Comparison of ENCODE assay signal across 7 cellular contexts in genomic region chr12:118404876-118405521, GRCh38. TPM values are rescaled to one million over a fixed set of nuclear protein-coding genes. Genes with fewer than 3 reads are reported as not detected.
DNase-seq lines count a peak whose midpoint lies in the region; ATAC-seq and TF ChIP-seq lines count a peak whose summit lies in the region.

No MANE protein-coding gene starts in this region.

- H3K9me3 ChIP-seq in Karpas-422 (ENCODE audit: low read length) = no peaks in the 10 kb centered on the region
- H3K9me3 ChIP-seq in heart left ventricle = no peaks in the 10 kb centered on the region

- no peak overlapping the region for H3K9ac ChIP-seq in Karpas-422 (ENCODE audit: low read length)

- no peak overlapping the region for H3K4me2 ChIP-seq in Karpas-422 (ENCODE audit: low read depth, low read length, poor library complexity, severe bottlenecking)

- H3K4me3 ChIP-seq in GM12865 (ENCODE audit: low read depth, low read length) (no peak overlapping the region), Karpas-422 (ENCODE audit: low read length) (no peak overlapping the region), heart left ventricle (no peak overlapping the region)

- WGBS in heart left ventricle, 4 donors = 40 to 46% (median 42%) methylated on average over 4 of the region's 4 CpGs

- ATAC-seq in heart left ventricle (peak in 2 of 4 donors; percentile 41 to 53), HG02759 (IDR thresholded peaks at IDR 0.05; ENCODE audit: unreplicated experiment) (no peak)

- H3K4me1 ChIP-seq in Karpas-422 (ENCODE audit: low read length) (no peaks in the 10 kb centered on the region), heart left ventricle (peaks cover 0 to 2% (median 0%) of the 10 kb centered on the region in 12 donors)

- H3K27me3 Mint-ChIP-seq in activated naive CD4-positive, alpha-beta T cell treated with anti-CD3 and anti-CD28 coated beads for 36 hours (ENCODE audit: low read depth) = no peaks in the 10 kb centered on the region

- DNase-seq in GM12865 (ENCODE audit: low read depth) (peak; percentile 58), Karpas-422 (peak; percentile 87), SK-N-DZ (ENCODE audit: low spot score) (peak; percentile 58), heart left ventricle (peak in 4 of 5 donors; percentile 37 to 52 (median 44)), retina (peak; percentile 63)
- DNase-seq in activated naive CD4-positive, alpha-beta T cell treated with anti-CD3 and anti-CD28 coated beads for 36 hours = peak; percentile 81

- H3K27ac ChIP-seq in Karpas-422 (ENCODE audit: low read length) (no peak overlapping the region), heart left ventricle (peak overlapping the region in 1 of 12 donors; percentile 0)

- CTCF ChIA-PET in activated naive CD4-positive, alpha-beta T cell treated with anti-CD3 and anti-CD28 coated beads for 36 hours (lab: Charles Lee) = interaction anchor here (0.6 to 1.6 kb wide), 6 partner anchors 10 to 849 kb away, joined by 3 to 5 read pairs (median 3); no protein-coding TSS in a partner anchor

- no peak overlapping the region for H2AFZ ChIP-seq in Karpas-422 (ENCODE audit: low read length)

- no peaks in the 10 kb centered on the region for H3K9me2 ChIP-seq in Karpas-422 (replicated peaks; ENCODE audit: insufficient read depth, low read length)

- H3K4me1 Mint-ChIP-seq in activated naive CD4-positive, alpha-beta T cell treated with anti-CD3 and anti-CD28 coated beads for 36 hours (ENCODE audit: low read depth) = no peaks in the 10 kb centered on the region

- H3K27me3 ChIP-seq in Karpas-422 (ENCODE audit: low read length) (no peaks in the 10 kb centered on the region), heart left ventricle (no peaks in the 10 kb centered on the region)

- H3K27ac Mint-ChIP-seq in activated naive CD4-positive, alpha-beta T cell treated with anti-CD3 and anti-CD28 coated beads for 36 hours = no peak overlapping the region

- no peaks in the 10 kb centered on the region for H4K20me1 ChIP-seq in Karpas-422 (ENCODE audit: insufficient read depth, low read depth, low read length)

- no peak overlapping the region for H3K4me3 Mint-ChIP-seq in activated naive CD4-positive, alpha-beta T cell treated with anti-CD3 and anti-CD28 coated beads for 36 hours

- H3K9me3 Mint-ChIP-seq in activated naive CD4-positive, alpha-beta T cell treated with anti-CD3 and anti-CD28 coated beads for 36 hours = no peaks in the 10 kb centered on the region

- TF ChIP-seq POLR2A in heart left ventricle (IDR thresholded peaks at IDR 0.05) = no peak

- H3K79me2 ChIP-seq in Karpas-422 (ENCODE audit: low read length) = peaks cover 3% of the 10 kb centered on the region; the same call in 1 of the 2 replicates

- intact Hi-C loops in activated naive CD4-positive, alpha-beta T cell treated with anti-CD3 and anti-CD28 coated beads for 36 hours (cut with micrococcal nuclease) = loop anchor here (1.0 to 5.0 kb wide), 6 partner anchors 307 to 1244 kb away; no protein-coding TSS in a partner anchor
- intact Hi-C loops in heart left ventricle (cut with DNase I) = loop anchor here (5.0 to 10.0 kb wide), 8 partner anchors 200 to 1140 kb away; no protein-coding TSS in a partner anchor

- H3K36me3 ChIP-seq in Karpas-422 (ENCODE audit: insufficient read depth, low read length) (peaks cover 49% of the 10 kb centered on the region; the same call in 1 of the 2 replicates), heart left ventricle (peaks cover 0 to 100% (median 80%) of the 10 kb centered on the region in 9 donors)

- peak; percentile 64 for TF ChIP-seq CTCF in GM12865 (IDR thresholded peaks at IDR 0.05; ENCODE audit: insufficient read depth, low read depth, low read length, missing control alignments)
- TF ChIP-seq CTCF in heart left ventricle (IDR thresholded peaks at IDR 0.05) = peak; percentile 55 to 79 (median 71)

- H3K36me3 Mint-ChIP-seq in activated naive CD4-positive, alpha-beta T cell treated with anti-CD3 and anti-CD28 coated beads for 36 hours (ENCODE audit: low read depth) = peaks cover 20% of the 10 kb centered on the region

RNA-seq across cellular contexts. Expression of gene SUDS3, which starts 28.6 kb away (rescaled TPM):
- 41.5 and 55.0 TPM in 2 replicates for total RNA-seq in Karpas-422 (2014; rRNA removed; shearing (Covaris generic); ENCODE audit: low replicate concordance)
- polyA plus RNA-seq in SK-N-DZ (2014; cell fraction: cytosol; rRNA removed) = 45.6 and 49.8 TPM in 2 replicates
- polyA plus RNA-seq in SK-N-DZ (2014; cell fraction: nucleus; rRNA removed) = 43.6 and 65.0 TPM in 2 replicates
- total RNA-seq in activated naive CD4-positive, alpha-beta T cell treated with anti-CD3 and anti-CD28 coated beads for 36 hours = 10 to 100 TPM; 17.5 to 18.6 TPM
- 10 to 100 TPM; 18.8 to 32.1 (median 21.8) TPM for total RNA-seq in heart left ventricle
- 10 to 100 TPM in 1 of 2 donors, 1 to 10 TPM in 1; 8.0 to 16.8 TPM for polyA plus RNA-seq in heart left ventricle

RNA-seq across cellular contexts. Expression of gene TAOK3, which starts 32.3 kb away (rescaled TPM):
- 86.7 and 88.4 TPM in 2 replicates for total RNA-seq in Karpas-422 (2014; rRNA removed; shearing (Covaris generic); ENCODE audit: low replicate concordance)
- polyA plus RNA-seq in SK-N-DZ (2014; cell fraction: cytosol; rRNA removed) = 10.3 and 12.1 TPM in 2 replicates
- 15.9 and 28.0 TPM in 2 replicates for polyA plus RNA-seq in SK-N-DZ (2014; cell fraction: nucleus; rRNA removed)
- 10 to 100 TPM; 49.1 to 49.2 TPM for total RNA-seq in activated naive CD4-positive, alpha-beta T cell treated with anti-CD3 and anti-CD28 coated beads for 36 hours
- 10 to 100 TPM; 11.8 to 26.6 (median 22.2) TPM for total RNA-seq in heart left ventricle
- 10 to 100 TPM; 13.0 to 14.4 TPM for polyA plus RNA-seq in heart left ventricle
